Comparison of ENCODE assay signal across 8 cellular contexts in genomic region chr3:126212629-126213375, GRCh38. TPM values are rescaled to one million over a fixed set of nuclear protein-coding genes. Genes with fewer than 3 reads are reported as not detected.
A peak's percentile ranks its signal among the peaks of the same experiment; 100 is the strongest.
DNase-seq lines count a peak whose midpoint lies in the region; ATAC-seq and TF ChIP-seq lines count a peak whose summit lies in the region.

No MANE protein-coding gene starts in this region.

- no peaks in the 10 kb centered on the region for H3K36me3 ChIP-seq in Peyer's patch
- no peaks in the 10 kb centered on the region for H3K36me3 ChIP-seq in mucosa of rectum (ENCODE audit: control insufficient read depth in 2 of 2, insufficient read depth in 2 of 2, low read length in 2 of 2)
- no peaks in the 10 kb centered on the region for H3K36me3 ChIP-seq in vagina

- H3K4me3 ChIP-seq in Peyer's patch (peak overlapping the region; percentile 18 to 51 (median 36)), mucosa of rectum (ENCODE audit: low read length in 2 of 2) (peak overlapping the region; percentile 33 to 53), vagina (peak overlapping the region; percentile 49 to 55)

- DNase-seq in activated T-cell treated with anti-CD3 and anti-CD28 coated beads, Interleukin-2, amount 50 U/mL, for 24 hours, result no peak
- DNase-seq in activated T-cell treated with anti-CD3 and anti-CD28 coated beads for 4 hours (no peak), Peyer's patch (peak in 1 of 3 donors; percentile 55), vagina (ENCODE audit: extremely low spot score in 2 of 2) (no peak)

- H3K4me1 ChIP-seq in Peyer's patch, result peaks cover 0 to 19% (median 2%) of the 10 kb centered on the region in 4 donors
- peaks cover 15% of the 10 kb centered on the region in 2 donors for H3K4me1 ChIP-seq in mucosa of rectum (ENCODE audit: control insufficient read depth in 2 of 2, insufficient read depth in 2 of 2, low read length in 2 of 2)
- H3K4me1 ChIP-seq in vagina, result peaks cover 17% of the 10 kb centered on the region

- TF ChIP-seq POLR2A in Peyer's patch (IDR thresholded peaks at IDR 0.05) (no peak), vagina (IDR thresholded peaks at IDR 0.05) (no peak)

- H3K9ac ChIP-seq in mucosa of rectum (ENCODE audit: low read depth in 1 of 2, low read length in 2 of 2), result peak overlapping the region in 1 of 2 donors; percentile 39

- no peaks in the 10 kb centered on the region for H3K9me3 Mint-ChIP-seq in activated T-cell treated with anti-CD3 and anti-CD28 coated beads, Interleukin-2, amount 50 U/mL, for 24 hours

- H3K27ac ChIP-seq in Peyer's patch (peak overlapping the region in 2 of 4 donors; percentile 39 to 41), mucosa of rectum (ENCODE audit: low read depth in 2 of 2, low read length in 2 of 2) (no peak overlapping the region), vagina (peak overlapping the region; percentile 73)

- peaks cover 6% of the 10 kb centered on the region for H3K4me1 Mint-ChIP-seq in activated T-cell treated with anti-CD3 and anti-CD28 coated beads, Interleukin-2, amount 50 U/mL, for 24 hours (ENCODE audit: low read depth)

- H3K9me3 ChIP-seq in Peyer's patch (no peaks in the 10 kb centered on the region), mucosa of rectum (ENCODE audit: control insufficient read depth in 2 of 2, low read length in 2 of 2) (no peaks in the 10 kb centered on the region), vagina (no peaks in the 10 kb centered on the region)

- no peaks in the 10 kb centered on the region for H3K36me3 Mint-ChIP-seq in activated T-cell treated with anti-CD3 and anti-CD28 coated beads, Interleukin-2, amount 50 U/mL, for 24 hours (ENCODE audit: low read depth)

- intact Hi-C loops in vagina (cut with DNase I), result no loop called here

- peaks cover 81% of the 10 kb centered on the region for H3K27me3 Mint-ChIP-seq in activated T-cell treated with anti-CD3 and anti-CD28 coated beads, Interleukin-2, amount 50 U/mL, for 24 hours

- H3K27me3 ChIP-seq in Peyer's patch (no peaks in the 10 kb centered on the region), mucosa of rectum (ENCODE audit: control insufficient read depth in 2 of 2, insufficient read depth in 2 of 2, low read length in 2 of 2) (peaks cover 25 to 27% of the 10 kb centered on the region in 2 donors), vagina (no peaks in the 10 kb centered on the region)

- peak; percentile 28 for ATAC-seq in esophagus mucosa
- no peak for ATAC-seq in HG02885 (IDR thresholded peaks at IDR 0.05; ENCODE audit: poor library complexity, unreplicated experiment)
- no peak for ATAC-seq in GM21381 (IDR thresholded peaks at IDR 0.05; ENCODE audit: unreplicated experiment)

- H3K4me3 Mint-ChIP-seq in activated T-cell treated with anti-CD3 and anti-CD28 coated beads, Interleukin-2, amount 50 U/mL, for 24 hours, result peak overlapping the region; percentile 54

- H3K27ac Mint-ChIP-seq in activated T-cell treated with anti-CD3 and anti-CD28 coated beads, Interleukin-2, amount 50 U/mL, for 24 hours, result no peak overlapping the region

- peak in 3 of 6 experiments; percentile 4 to 19 (median 14) for TF ChIP-seq CTCF in Peyer's patch (IDR thresholded peaks at IDR 0.05)
- no peak for TF ChIP-seq CTCF in vagina (IDR thresholded peaks at IDR 0.05)

RNA-seq across cellular contexts. Expression of gene ALDH1L1, which starts 32.4 kb away (rescaled TPM):
- total RNA-seq in Peyer's patch, result 10 to 100 TPM in 1 of 4 donors, 1 to 10 TPM in 3; 2.0 to 14.2 (median 4.6) TPM
- 4.5 TPM for total RNA-seq in esophagus mucosa
- 19.2 TPM for total RNA-seq in vagina
